In the genomic region with DNA sequence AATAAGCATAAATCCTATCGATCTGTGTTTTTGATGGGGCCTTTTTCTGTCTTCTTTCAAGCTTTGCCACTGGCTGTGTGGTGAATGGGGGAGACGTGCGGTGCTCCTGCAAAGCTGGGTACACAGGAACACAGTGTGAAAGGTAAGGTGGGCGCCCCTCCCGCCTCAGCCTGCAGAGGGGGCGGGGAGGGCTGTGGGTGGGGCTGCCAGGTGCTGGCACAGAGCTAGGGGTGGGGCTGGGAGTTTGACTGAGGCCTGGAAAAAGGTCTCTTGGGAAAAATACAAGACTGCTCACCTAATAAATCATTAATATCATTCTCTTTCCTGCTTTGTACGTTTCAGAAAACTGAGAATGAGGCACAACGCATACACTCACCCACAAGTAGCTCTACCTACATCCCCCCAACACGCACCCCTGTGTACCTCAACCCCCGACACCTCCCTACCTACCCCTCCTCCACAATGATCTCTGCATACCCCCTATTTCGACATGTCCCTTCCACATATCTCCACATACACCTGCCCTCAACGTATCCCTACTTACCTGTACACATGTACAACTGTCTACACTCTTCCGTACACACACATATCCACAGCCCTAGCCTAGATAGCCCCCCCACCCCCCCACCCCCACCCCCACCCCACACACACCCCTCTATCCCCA, we compare ENCODE assay signal across 9 cellular contexts.
DNase-seq lines count a peak whose midpoint lies in the region; ATAC-seq and TF ChIP-seq lines count a peak whose summit lies in the region.
"Had no signal": no experiment of that assay in that cellular context is flagged by ENCODE, and none has a peak within 500 bp of the region (broad histone marks: within the 10 kb centered on the region; RNA-seq: fewer than 3 reads in every experiment).

No MANE protein-coding gene starts in this region.

- H3K4me1 ChIP-seq in heart right ventricle (peaks cover 0 to 21% (median 14%) of the 10 kb centered on the region in 9 donors), breast epithelium (no peaks in the 10 kb centered on the region), muscle layer of colon (ENCODE audit: insufficient read depth, low read length) (no peaks in the 10 kb centered on the region), uterus (peaks cover 3 to 7% of the 10 kb centered on the region in 2 donors)

- intact Hi-C loops in heart right ventricle (cut with DNase I) (no loop called here), cardiac septum (cut with DNase I) (no loop called here), breast epithelium (cut with DNase I; ENCODE audit: low total_unique reads) (no loop called here), uterus (cut with DNase I; ENCODE audit: low total_unique reads) (no loop called here)

- H3K36me3 ChIP-seq in heart right ventricle, result no peaks in the 10 kb centered on the region
- no peaks in the 10 kb centered on the region for H3K36me3 ChIP-seq in breast epithelium
- no peaks in the 10 kb centered on the region for H3K36me3 ChIP-seq in muscle layer of colon (ENCODE audit: insufficient read depth, low read length)
- H3K36me3 ChIP-seq in uterus, result no peaks in the 10 kb centered on the region
- H3K36me3 ChIP-seq: MG63 had no signal

- DNase-seq in heart right ventricle (no peak), cardiac septum (ENCODE audit: low spot score) (no peak), breast epithelium (ENCODE audit: low spot score in 2 of 2) (peak in 1 of 2 donors; percentile 67), uterus (peak; percentile 63 to 68)
- DNase-seq in activated CD4-positive, alpha-beta T cell treated with anti-CD3 and anti-CD28 coated beads, Interleukin-2, amount 50 U/mL, for 4 hours, result no peak
- no peak for DNase-seq in stimulated activated CD4-positive, alpha-beta T cell treated with anti-CD3 and anti-CD28 coated beads, Interleukin-4, amount 100 ng/mL, for 4 hours
- DNase-seq: MG63 had no signal

- H3K4me3 ChIP-seq in heart right ventricle (no peak overlapping the region), breast epithelium (peak overlapping the region; percentile 20 to 40 (median 25)), muscle layer of colon (ENCODE audit: low read depth in 1 of 2, low read length in 2 of 2) (no peak overlapping the region), uterus (no peak overlapping the region)
- H3K4me3 ChIP-seq: MG63 had no signal

- TF ChIP-seq CTCF in heart right ventricle (IDR thresholded peaks at IDR 0.05) (no peak), breast epithelium (IDR thresholded peaks at IDR 0.05) (no peak), uterus (IDR thresholded peaks at IDR 0.05) (no peak)

- no peaks in the 10 kb centered on the region for H3K9me3 ChIP-seq in heart right ventricle
- H3K9me3 ChIP-seq in breast epithelium, result no peaks in the 10 kb centered on the region
- H3K9me3 ChIP-seq in muscle layer of colon (ENCODE audit: low read length), result no peaks in the 10 kb centered on the region
- H3K9me3 ChIP-seq in uterus, result no peaks in the 10 kb centered on the region
- H3K9me3 ChIP-seq: MG63 had no signal

- peak overlapping the region in 6 of 10 donors; percentile 10 to 72 (median 33) for H3K27ac ChIP-seq in heart right ventricle
- peak overlapping the region; percentile 79 to 94 for H3K27ac ChIP-seq in breast epithelium
- peak overlapping the region; percentile 64 for H3K27ac ChIP-seq in muscle layer of colon (ENCODE audit: low read depth, low read length)
- H3K27ac ChIP-seq in uterus, result peak overlapping the region; percentile 87 to 93

- 90 to 94% methylated on average over 13 of the region's 13 CpGs for WGBS in heart right ventricle, 2 donors

- no peaks in the 10 kb centered on the region for H3K27me3 ChIP-seq in heart right ventricle
- H3K27me3 ChIP-seq in breast epithelium, result no peaks in the 10 kb centered on the region
- H3K27me3 ChIP-seq in muscle layer of colon (ENCODE audit: control insufficient read depth in 1 of 2, insufficient read depth in 2 of 2, low read length in 2 of 2), result no peaks in the 10 kb centered on the region
- H3K27me3 ChIP-seq in uterus, result no peaks in the 10 kb centered on the region
- H3K27me3 ChIP-seq: MG63 had no signal

- ATAC-seq in heart right ventricle, result no peak
- no peak for ATAC-seq in GM19023 (IDR thresholded peaks at IDR 0.05; ENCODE audit: unreplicated experiment)

- H3K9ac ChIP-seq in muscle layer of colon (ENCODE audit: low read length), result no peak overlapping the region

- no peak for TF ChIP-seq POLR2A in breast epithelium (IDR thresholded peaks at IDR 0.05)
- no peak for TF ChIP-seq POLR2A in uterus (IDR thresholded peaks at IDR 0.05)

Comparison
In these comparisons a context has a peak if more than half of its experiments do, and no peak if none do; other contexts are left out.
1. DNase-seq: peak in uterus (2 of 2); none in heart right ventricle (0 of 2), cardiac septum (single experiment), activated CD4-positive, alpha-beta T cell treated with anti-CD3 and anti-CD28 coated beads, Interleukin-2, amount 50 U/mL, for 4 hours (0 of 2) and stimulated activated CD4-positive, alpha-beta T cell treated with anti-CD3 and anti-CD28 coated beads, Interleukin-4, amount 100 ng/mL, for 4 hours (0 of 2).
2. H3K27ac ChIP-seq: peak in every context shown above with its lines; median percentile 90 in uterus; 86 in breast epithelium; 64 in muscle layer of colon; 33 in heart right ventricle.
3. H3K4me3 ChIP-seq: peak in breast epithelium (3 of 3); none in heart right ventricle (0 of 10), muscle layer of colon (0 of 2) and uterus (0 of 2).